25 cellular contexts compared by ENCODE assay signal in the genomic region with DNA sequence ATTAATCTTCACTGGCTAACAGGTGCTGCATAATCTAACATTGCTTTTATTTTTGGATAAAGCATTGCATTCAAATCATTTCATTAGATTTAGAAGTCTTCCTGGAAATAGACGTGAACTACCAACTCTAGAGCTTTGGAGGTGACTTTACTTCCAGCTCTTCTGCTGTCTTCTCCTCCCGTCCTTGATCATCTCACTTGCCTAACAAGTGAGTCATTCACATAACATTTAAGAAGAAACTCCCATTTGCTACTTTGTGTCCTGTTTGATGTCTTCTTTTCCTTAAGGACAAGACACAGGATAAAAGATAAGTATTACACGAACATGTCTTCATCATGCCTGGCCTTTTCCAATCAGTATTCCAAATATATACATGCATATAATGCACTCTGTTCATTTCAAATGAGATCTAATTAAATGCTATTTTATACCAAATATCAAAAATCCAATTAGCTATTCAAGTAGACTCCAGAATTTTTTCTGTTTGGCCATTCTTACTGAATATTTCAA.
DNase-seq lines count a peak whose midpoint lies in the region; ATAC-seq, FAIRE-seq and TF ChIP-seq lines count a peak whose summit lies in the region.
"Had no signal": no experiment of that assay in that cellular context is flagged by ENCODE, and none has a peak within 500 bp of the region (broad histone marks: within the 10 kb centered on the region; RNA-seq: fewer than 3 reads in every experiment).

No MANE protein-coding gene starts in this region.

- H3K27me3 ChIP-seq in GM23248 (replicated peaks; ENCODE audit: insufficient read depth) (no peaks in the 10 kb centered on the region), bronchial epithelial cell (ENCODE audit: control insufficient read depth, insufficient read depth, low read length) (no peaks in the 10 kb centered on the region)
- H3K27me3 ChIP-seq: BLaER1 had no signal

- no peak for ATAC-seq in HG02852 (IDR thresholded peaks at IDR 0.05; ENCODE audit: unreplicated experiment)
- ATAC-seq: GM23338, Panc1 had no signal

- TF ChIP-seq CTCF in AG10803 (conservative IDR thresholded peaks at IDR 0.05; ENCODE audit: low read length) = no peak
- TF ChIP-seq CTCF in bronchial epithelial cell (IDR thresholded peaks at IDR 0.05; ENCODE audit: insufficient read depth, low read length, severe bottlenecking) = no peak
- no peak for TF ChIP-seq CTCF in fibroblast of villous mesenchyme (IDR thresholded peaks at IDR 0.05; ENCODE audit: insufficient read depth, low read depth, low read length)

- no peaks in the 10 kb centered on the region for H4K20me1 ChIP-seq in GM23248 (ENCODE audit: insufficient read depth)
- H4K20me1 ChIP-seq: BLaER1 had no signal

- H3K27ac ChIP-seq in GM23248 = no peak overlapping the region
- H3K27ac ChIP-seq: 22Rv1, BLaER1, RWPE1, SK-N-MC had no signal

- no peaks in the 10 kb centered on the region for H3K9me2 ChIP-seq in GM23248 (ENCODE audit: insufficient read depth)

- no peak overlapping the region for H3K4me2 ChIP-seq in GM23248 (ENCODE audit: unreplicated experiment)
- H3K4me2 ChIP-seq: BLaER1, GM23338 had no signal

- H3K36me3 ChIP-seq in GM23248 (ENCODE audit: low read depth) = no peaks in the 10 kb centered on the region
- no peaks in the 10 kb centered on the region for H3K36me3 ChIP-seq in bronchial epithelial cell (ENCODE audit: control insufficient read depth, insufficient read depth, low read length)
- H3K36me3 ChIP-seq: BLaER1 had no signal

- FAIRE-seq in bronchial epithelial cell (lab: Jason Lieb, UNC) = no peak
- FAIRE-seq: D721Med, GM12891 had no signal

- H3K9ac ChIP-seq in GM23248 = no peak overlapping the region
- H3K9ac ChIP-seq: BLaER1 had no signal

- H3K79me2 ChIP-seq in GM23248 (ENCODE audit: insufficient read depth) = no peaks in the 10 kb centered on the region

- DNase-seq in AG10803 (ENCODE audit: low read depth) = peak; percentile 13
- peak; percentile 60 for DNase-seq in GM23248
- peak; percentile 16 for DNase-seq in bronchial epithelial cell (ENCODE audit: low read depth)
- peak; percentile 3 for DNase-seq in fibroblast of villous mesenchyme (ENCODE audit: low read depth)
- DNase-seq in NOMO-1 (lab: John Stamatoyannopoulos, UW; ENCODE audit: unreplicated experiment in 2 of 2) = no peak
- DNase-seq in SIG-M5 (lab: John Stamatoyannopoulos, UW) = no peak
- no peak for DNase-seq in SW 1271 (lab: John Stamatoyannopoulos, UW)
- DNase-seq: CD4-positive, alpha-beta T cell; GDM1; HCEC 1CT; KG1; MM.1S; NCI-H1694; NCI-H2029 treated with DMSO at 0.1 percent for 48 hours; NCI-H526 treated with DMSO at 0.1 percent for 48 hours; SHP77 had no signal

- no peak overlapping the region for H2AFZ ChIP-seq in GM23248
- H2AFZ ChIP-seq: GM23338 had no signal

- 57 to 59% methylated on average over 3 of the region's 3 CpGs for WGBS in GM23248 (ENCODE audit: low coverage in 1 of 2, low lambda C conversion rate in 2 of 2, missing lambda C conversion rate in 2 of 2), 2 experiments

- H3K9me3 ChIP-seq in GM23248 (ENCODE audit: low read depth) = no peaks in the 10 kb centered on the region
- H3K9me3 ChIP-seq: BLaER1 had no signal

- H3K4me3 ChIP-seq in AG10803 (ENCODE audit: low read length) = no peak overlapping the region
- no peak overlapping the region for H3K4me3 ChIP-seq in GM23248
- no peak overlapping the region for H3K4me3 ChIP-seq in bronchial epithelial cell (ENCODE audit: low read depth, low read length)
- H3K4me3 ChIP-seq in fibroblast of villous mesenchyme (ENCODE audit: low read depth, low read length) = no peak overlapping the region
- H3K4me3 ChIP-seq: BLaER1, GM23338, SK-N-MC had no signal

- in situ Hi-C loops in GM23248 (cut with MboI) = no loop called here

- peaks cover 5% of the 10 kb centered on the region; the same call in 1 of the 2 replicates for H3F3A ChIP-seq in GM23248 (ENCODE audit: insufficient read depth)

- H3K4me1 ChIP-seq in GM23248 (ENCODE audit: insufficient read depth) = peaks cover 29% of the 10 kb centered on the region
- H3K4me1 ChIP-seq: BLaER1 had no signal

Comparison
In these comparisons a context has a peak if more than half of its experiments do, and no peak if none do; other contexts are left out.
1. DNase-seq: peak in AG10803 (single experiment), GM23248 (single experiment), bronchial epithelial cell (single experiment) and fibroblast of villous mesenchyme (single experiment); none in NOMO-1 (0 of 2), SIG-M5 (single experiment) and SW 1271 (0 of 2).